ENCODE assay signal across 21 cellular contexts in the genomic region with DNA sequence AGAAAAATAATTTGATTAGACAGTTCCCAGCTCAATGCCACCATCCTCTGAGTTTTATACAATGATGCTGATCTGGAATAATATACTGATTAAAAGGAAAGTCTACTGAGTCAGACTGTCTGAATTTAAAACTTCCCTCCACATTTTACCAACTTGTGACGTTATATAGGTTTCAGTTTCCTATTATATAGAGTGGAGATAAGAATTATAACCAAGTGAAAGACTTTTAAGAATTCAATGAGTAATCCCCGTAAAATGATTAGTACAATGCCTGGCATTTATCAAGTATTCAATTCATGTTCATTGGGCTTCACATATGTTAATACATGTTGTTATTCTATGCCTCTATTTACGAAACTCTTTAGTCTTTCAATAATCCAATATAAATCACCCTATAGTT.
"Had no signal": no experiment of that assay in that cellular context is flagged by ENCODE, and none has a peak within 500 bp of the region (broad histone marks: within the 10 kb centered on the region; RNA-seq: fewer than 3 reads in every experiment).

No MANE protein-coding gene starts in this region.

- H3K4me3 ChIP-seq: cardiac muscle cell had no signal

- H3K27me3 ChIP-seq: brain microvascular endothelial cell, cardiac muscle cell had no signal

- DNase-seq: activated CD4-positive, alpha-beta T cell treated with anti-CD3 and anti-CD28 coated beads for 4 hours; activated CD8-positive, alpha-beta memory T cell treated with anti-CD3 and anti-CD28 coated beads, Interleukin-2, amount 50 U/mL, for 4 hours; activated CD8-positive, alpha-beta T cell treated with anti-CD3 and anti-CD28 coated beads for 36 hours; activated gamma-delta T cell treated with Interleukin-2 at 50 U/mL for 16 hours; activated naive CD4-positive, alpha-beta T cell treated with anti-CD3 and anti-CD28 coated beads, Interleukin-2, amount 10 ng/mL, durations not matched to agents 7 days and 5 days; activated naive CD8-positive, alpha-beta T cell treated with anti-CD3 and anti-CD28 coated beads for 36 hours; activated T-cell treated with anti-CD3 and anti-CD28 coated beads, Interleukin-2, amount 50 U/mL, for 72 hours; brain microvascular endothelial cell; Kasumi-1; NCI-H1092; NCI-H1417; NCI-H1694; NCI-H2029; NCI-H2107; NCI-H2171 treated with DMSO at 0.1 percent for 48 hours; NCI-H226; NCI-H526; NCI-H774; SHP77 had no signal

- H3K36me3 ChIP-seq: brain microvascular endothelial cell, cardiac muscle cell had no signal

- H3K27ac ChIP-seq: brain microvascular endothelial cell, cardiac muscle cell had no signal

- ATAC-seq: activated CD4-positive, CD25-positive, alpha-beta regulatory T cell treated with anti-CD3 and anti-CD28 coated beads, Interleukin-2, amount 50 U/mL, for 24 hours; activated CD8-positive, alpha-beta T cell treated with anti-CD3 and anti-CD28 coated beads for 36 hours; activated T-cell treated with anti-CD3 and anti-CD28 coated beads, Interleukin-2, amount 50 U/mL, for 72 hours had no signal
